Comparison of ENCODE assay signal across 8 cellular contexts in genomic region chr7:5045558-5046396, GRCh38. TPM values are rescaled to one million over a fixed set of nuclear protein-coding genes. Genes with fewer than 3 reads are reported as not detected.
DNase-seq lines count a peak whose midpoint lies in the region; ATAC-seq and TF ChIP-seq lines count a peak whose summit lies in the region.

TSS of gene RBAK (plus strand) at chr7:5045860. CDS start at chr7:5048077, 2,217 bp downstream.

- DNase-seq in BE2C (peak; percentile 95), GM19238 (ENCODE audit: insufficient read length, low spot score) (peak; percentile 88), NCI-H524 (lab: John Stamatoyannopoulos, UW) (peak; percentile 73 to 93), choroid plexus epithelial cell (ENCODE audit: low read depth) (peak; percentile 98), kidney tubule cell (ENCODE audit: low spot score) (peak; percentile 97)
- DNase-seq in activated CD4-positive, alpha-beta T cell treated with anti-CD3 and anti-CD28 coated beads for 36 hours: peak; percentile 94
- peak; percentile 70 to 76 for DNase-seq in stimulated activated CD4-positive, alpha-beta T cell treated with anti-CD3 and anti-CD28 coated beads, Interleukin-1b, Interleukin-23, amount 100 ng/mL, for 1 hour (ENCODE audit: low read depth in 2 of 2)

- H3K36me3 Mint-ChIP-seq in activated CD4-positive, alpha-beta T cell treated with anti-CD3 and anti-CD28 coated beads for 36 hours (ENCODE audit: low read depth): peaks cover 34% of the 10 kb centered on the region

- no peaks in the 10 kb centered on the region for H3K36me3 ChIP-seq in BE2C

- intact Hi-C loops in activated CD4-positive, alpha-beta T cell treated with anti-CD3 and anti-CD28 coated beads for 36 hours (cut with DNase I, micrococcal nuclease): loop anchor here in 1 of 2 experiments (1.0 to 2.0 kb wide), 3 partner anchors 71 to 162 kb away; partner anchors contain the start of genes RADIL and WIPI2

- ATAC-seq in HG03439 (IDR thresholded peaks at IDR 0.05; ENCODE audit: unreplicated experiment): peak; percentile 100
- ATAC-seq in activated CD4-positive, alpha-beta T cell treated with anti-CD3 and anti-CD28 coated beads for 36 hours: peak; percentile 100

- TF ChIP-seq CTCF in BE2C (IDR thresholded peaks at IDR 0.05; ENCODE audit: low read depth, low read length) (no peak), choroid plexus epithelial cell (conservative IDR thresholded peaks at IDR 0.05; ENCODE audit: low read depth, low read length) (no peak)

- POLR2A ChIA-PET in activated CD4-positive, alpha-beta T cell treated with anti-CD3 and anti-CD28 coated beads for 36 hours (lab: Charles Lee): interaction anchor here (0.7 kb wide), 1 partner anchor 1404 kb away, joined by 3 read pairs; no protein-coding TSS in a partner anchor

- H3K27ac Mint-ChIP-seq in activated CD4-positive, alpha-beta T cell treated with anti-CD3 and anti-CD28 coated beads for 36 hours: peak within 1 kb of the TSS; percentile 92

- peaks cover 41% of the 10 kb centered on the region for H3K4me1 Mint-ChIP-seq in activated CD4-positive, alpha-beta T cell treated with anti-CD3 and anti-CD28 coated beads for 36 hours

- peaks cover 6% of the 10 kb centered on the region for H3K9me3 Mint-ChIP-seq in activated CD4-positive, alpha-beta T cell treated with anti-CD3 and anti-CD28 coated beads for 36 hours (ENCODE audit: low read depth)

- no peaks in the 10 kb centered on the region for H3K27me3 ChIP-seq in BE2C

- H3K27me3 Mint-ChIP-seq in activated CD4-positive, alpha-beta T cell treated with anti-CD3 and anti-CD28 coated beads for 36 hours: no peaks in the 10 kb centered on the region

- peak within 1 kb of the TSS; percentile 91 for H3K4me3 Mint-ChIP-seq in activated CD4-positive, alpha-beta T cell treated with anti-CD3 and anti-CD28 coated beads for 36 hours

- 0 out of 2 replicates have a peak, but pooled peaks cover 3% of the 10 kb centered on the region for H3K4me1 ChIP-seq in BE2C

- CTCF ChIA-PET in activated CD4-positive, alpha-beta T cell treated with anti-CD3 and anti-CD28 coated beads for 36 hours (lab: Charles Lee): interaction anchor here (1.0 to 1.8 kb wide), 3 partner anchors 15 to 163 kb away, joined by 3 to 5 read pairs (median 4); no protein-coding TSS in a partner anchor

- H3K9me3 ChIP-seq in BE2C: no peaks in the 10 kb centered on the region

- H3K4me3 ChIP-seq in BE2C (ENCODE audit: low read depth, low read length) (peak within 1 kb of the TSS; percentile 81), choroid plexus epithelial cell (ENCODE audit: low read depth, low read length) (peak within 1 kb of the TSS; percentile 79)

RNA-seq across cellular contexts. Expression of gene RBAK, which starts in this region (rescaled TPM):
- 11.7 TPM for polyA plus RNA-seq in BE2C (2012; ENCODE audit: insufficient read depth, insufficient read length, low read depth)
- 10 to 100 TPM; 12.4 to 12.7 TPM for total RNA-seq in activated CD4-positive, alpha-beta T cell treated with anti-CD3 and anti-CD28 coated beads for 36 hours

Comparison
In these comparisons a context has a peak if more than half of its experiments do, and no peak if none do; other contexts are left out.
1. Peak in every context shown above with its lines: DNase-seq, ATAC-seq and H3K4me3 ChIP-seq.